Comparison of ENCODE assay signal across 18 cellular contexts in the genomic region with DNA sequence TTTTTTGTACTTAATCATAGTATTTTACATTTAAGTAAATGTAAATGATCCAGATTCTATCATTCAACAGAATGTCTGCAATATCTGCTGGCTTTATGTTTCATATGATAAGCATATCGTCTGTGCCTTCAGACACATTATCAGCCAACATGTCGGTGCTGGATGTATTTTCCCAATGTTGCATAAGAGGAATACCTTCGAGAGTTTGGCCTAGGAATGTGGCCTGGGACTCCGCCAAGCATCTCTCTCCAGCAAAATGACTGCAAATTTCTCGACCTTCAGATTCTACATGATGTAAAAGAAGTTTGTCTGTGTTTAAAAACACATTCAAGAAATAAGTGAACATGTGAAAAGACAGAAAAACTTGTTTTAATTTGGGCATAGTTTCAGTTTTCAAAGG. TPM values are rescaled to one million over a fixed set of nuclear protein-coding genes. Genes with fewer than 3 reads are reported as not detected.
DNase-seq lines count a peak whose midpoint lies in the region; ATAC-seq, FAIRE-seq and TF ChIP-seq lines count a peak whose summit lies in the region.
"Had no signal": no experiment of that assay in that cellular context is flagged by ENCODE, and none has a peak within 500 bp of the region (broad histone marks: within the 10 kb centered on the region; RNA-seq: fewer than 3 reads in every experiment).

No MANE protein-coding gene starts in this region.

- no peak for TF ChIP-seq CTCF in A549 (IDR thresholded peaks at IDR 0.05)
- no peak for TF ChIP-seq CTCF in HFFc6 (IDR thresholded peaks at IDR 0.05)
- no peak for TF ChIP-seq CTCF in astrocyte (IDR thresholded peaks at IDR 0.05; ENCODE audit: insufficient read depth, low read depth, low read length)

- no peak overlapping the region for H3K9ac ChIP-seq in astrocyte (ENCODE audit: low read length)
- H3K9ac ChIP-seq: BLaER1 treated with 17β-estradiol and CSF1 and Interleukin-3, amounts not matched to agents 10 nM and 100 nM had no signal

- H3K27ac Mint-ChIP-seq in HFFc6 (peak overlapping the region; percentile 44), astrocyte (ENCODE audit: unreplicated experiment) (no peak overlapping the region)
- H3K27ac Mint-ChIP-seq: CD8-positive, alpha-beta memory T cell had no signal

- H3K27me3 ChIP-seq in astrocyte (ENCODE audit: insufficient read depth, low read length): no peaks in the 10 kb centered on the region

- in situ Hi-C loops in G401 (cut with HindIII; ENCODE audit: low sequenced_read_pairs): no loop called here

- DNase-seq in A549 (ENCODE audit: low read depth in 1 of 2, low spot score in 1 of 2): no peak
- DNase-seq in HFFc6: no peak
- DNase-seq in astrocyte (ENCODE audit: low read depth): peak; percentile 38
- DNase-seq in iris pigment epithelial cell (ENCODE audit: low read depth): peak; percentile 66
- no peak for DNase-seq in hepatic stellate cell (ENCODE audit: low spot score)
- no peak for DNase-seq in A172 (ENCODE audit: low spot score)
- no peak for DNase-seq in G401 (ENCODE audit: low spot score)
- DNase-seq: CD8-positive, alpha-beta memory T cell; NCI-H1417 treated with DMSO at 0.1 percent for 48 hours; NCI-H1930; NCI-H526; PC-3; SIG-M5 had no signal

- no peak for TF ChIP-seq RAD21 in A549 (conservative IDR thresholded peaks at IDR 0.05 in 1 of 2, IDR thresholded peaks at IDR 0.05 in 1 of 2)

- peaks cover 100% of the 10 kb centered on the region for H3K79me2 ChIP-seq in astrocyte (ENCODE audit: insufficient read depth, low read length)

- no peak for FAIRE-seq in A549 (lab: Jason Lieb, UNC)
- FAIRE-seq in astrocyte (lab: Jason Lieb, UNC): no peak
- FAIRE-seq: D721Med had no signal

- H2AFZ ChIP-seq in astrocyte (ENCODE audit: low read depth, low read length): no peak overlapping the region

- POLR2A ChIA-PET in A549 (lab: Yijun Ruan, JAX): interaction anchor here (1.5 kb wide), 1 partner anchor 25 kb away, joined by 3 read pairs; no protein-coding TSS in a partner anchor

- H3K36me3 ChIP-seq in astrocyte (ENCODE audit: insufficient read depth, low read length): no peaks in the 10 kb centered on the region
- H3K36me3 ChIP-seq: BLaER1 treated with 17β-estradiol and CSF1 and Interleukin-3, amounts not matched to agents 10 nM and 100 nM had no signal

- no peaks in the 10 kb centered on the region for H3K9me3 Mint-ChIP-seq in HFFc6
- no peaks in the 10 kb centered on the region for H3K9me3 Mint-ChIP-seq in astrocyte (ENCODE audit: unreplicated experiment)
- H3K9me3 Mint-ChIP-seq: CD8-positive, alpha-beta memory T cell had no signal

- H4K20me1 ChIP-seq in astrocyte (ENCODE audit: insufficient read depth, low read length): peaks cover 80% of the 10 kb centered on the region
- H4K20me1 ChIP-seq: BLaER1 treated with 17β-estradiol and CSF1 and Interleukin-3, amounts not matched to agents 10 nM and 100 nM had no signal

- peak overlapping the region; percentile 98 for H3K4me3 Mint-ChIP-seq in HFFc6
- H3K4me3 Mint-ChIP-seq in astrocyte (ENCODE audit: unreplicated experiment): no peak overlapping the region
- H3K4me3 Mint-ChIP-seq: CD8-positive, alpha-beta memory T cell had no signal

- TF ChIP-seq EP300 in A549 (IDR thresholded peaks at IDR 0.05): no peak

- peaks cover 7% of the 10 kb centered on the region; the same call in 1 of the 2 replicates for H3K27me3 Mint-ChIP-seq in HFFc6 (ENCODE audit: insufficient read depth)
- no peaks in the 10 kb centered on the region for H3K27me3 Mint-ChIP-seq in astrocyte (ENCODE audit: low read depth, unreplicated experiment)

- H3K9me3 ChIP-seq in A549 (peaks cover 4% of the 10 kb centered on the region; the same call in 1 of the 3 replicates), astrocyte (ENCODE audit: insufficient read depth, low read depth, low read length) (no peaks in the 10 kb centered on the region)
- H3K9me3 ChIP-seq: BLaER1 treated with 17β-estradiol and CSF1 and Interleukin-3, amounts not matched to agents 10 nM and 100 nM had no signal

- H3K4me3 ChIP-seq in A549 (no peak overlapping the region), astrocyte (ENCODE audit: insufficient read depth, low read depth, low read length) (no peak overlapping the region)
- H3K4me3 ChIP-seq: BLaER1 treated with 17β-estradiol and CSF1 and Interleukin-3, amounts not matched to agents 10 nM and 100 nM had no signal

- H3K27ac ChIP-seq in A549 (no peak overlapping the region), astrocyte (ENCODE audit: low read depth, low read length) (no peak overlapping the region)
- H3K27ac ChIP-seq: BLaER1 treated with 17β-estradiol and CSF1 and Interleukin-3, amounts not matched to agents 10 nM and 100 nM; RWPE1 had no signal

- ATAC-seq in A549: no peak
- ATAC-seq in GM19328 (IDR thresholded peaks at IDR 0.05; ENCODE audit: unreplicated experiment): no peak
- ATAC-seq: HCT116, PC-3 had no signal

- no peak for TF ChIP-seq POLR2A in A549 (IDR thresholded peaks at IDR 0.05; ENCODE audit: low read length)

- CTCF ChIA-PET in A549 (lab: Yijun Ruan, JAX): no interaction called here

- WGBS in A549 (ENCODE audit: missing lambda C conversion rate): 61% methylated on average over 5 of the region's 5 CpGs

- H3K36me3 Mint-ChIP-seq in HFFc6 (ENCODE audit: low read depth) (peaks cover 80% of the 10 kb centered on the region), astrocyte (ENCODE audit: low read depth, unreplicated experiment) (no peaks in the 10 kb centered on the region)
- H3K36me3 Mint-ChIP-seq: CD8-positive, alpha-beta memory T cell had no signal

- H3K4me1 ChIP-seq in A549: peaks cover 37% of the 10 kb centered on the region
- H3K4me1 ChIP-seq in astrocyte (ENCODE audit: insufficient read depth, low read length): peaks cover 22% of the 10 kb centered on the region
- H3K4me1 ChIP-seq: BLaER1 treated with 17β-estradiol and CSF1 and Interleukin-3, amounts not matched to agents 10 nM and 100 nM had no signal

- H3K4me1 Mint-ChIP-seq in HFFc6 (ENCODE audit: low read depth) (peaks cover 93% of the 10 kb centered on the region), astrocyte (ENCODE audit: low read depth, unreplicated experiment) (peaks cover 47% of the 10 kb centered on the region)

- H3K4me2 ChIP-seq in A549: peak overlapping the region; percentile 85; the same call in 2 of the 3 replicates
- no peak overlapping the region for H3K4me2 ChIP-seq in astrocyte (ENCODE audit: low read length)
- H3K4me2 ChIP-seq: BLaER1 treated with 17β-estradiol and CSF1 and Interleukin-3, amounts not matched to agents 10 nM and 100 nM had no signal

TF ChIP-seq in A549, 52 proteins besides CTCF, POLR2A, EP300 and RAD21:
- no peak for TF ChIP-seq ZNF302 (CRISPR knock-in tag; IDR thresholded peaks at IDR 0.05)
- TF ChIP-seq JUNB (IDR thresholded peaks at IDR 0.05): no peak
- TF ChIP-seq ZC3H11A (IDR thresholded peaks at IDR 0.05): no peak
- no peak for TF ChIP-seq NR3C1 (IDR thresholded peaks at IDR 0.05)
- no peak for TF ChIP-seq NPAS2 (CRISPR knock-in tag; IDR thresholded peaks at IDR 0.05; ENCODE audit: borderline replicate concordance)
- TF ChIP-seq, protein P1, sequence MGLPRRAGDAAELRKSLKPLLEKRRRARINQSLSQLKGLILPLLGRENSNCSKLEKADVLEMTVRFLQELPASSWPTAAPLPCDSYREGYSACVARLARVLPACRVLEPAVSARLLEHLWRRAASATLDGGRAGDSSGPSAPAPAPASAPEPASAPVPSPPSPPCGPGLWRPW (IDR thresholded peaks at IDR 0.05): no peak
- TF ChIP-seq MYC (IDR thresholded peaks at IDR 0.05; ENCODE audit: borderline replicate concordance, low read length): no peak
- TF ChIP-seq CHD2 (IDR thresholded peaks at IDR 0.05; ENCODE audit: low read length, partially characterized antibody): no peak
- TF ChIP-seq RNF2 (IDR thresholded peaks at IDR 0.05; ENCODE audit: borderline replicate concordance, low read depth): no peak
- no peak for TF ChIP-seq GATA3 (IDR thresholded peaks at IDR 0.05; ENCODE audit: borderline replicate concordance)
- TF ChIP-seq PHF8 (IDR thresholded peaks at IDR 0.05; ENCODE audit: borderline replicate concordance, low read depth): no peak
- no peak for TF ChIP-seq JUN (IDR thresholded peaks at IDR 0.05)
- TF ChIP-seq SREBF2 (IDR thresholded peaks at IDR 0.05): no peak
- TF ChIP-seq EHMT2 (IDR thresholded peaks at IDR 0.05; ENCODE audit: low read depth): no peak
- no peak for TF ChIP-seq KDM1A (IDR thresholded peaks at IDR 0.05; ENCODE audit: low read depth)
- TF ChIP-seq, protein P2, sequence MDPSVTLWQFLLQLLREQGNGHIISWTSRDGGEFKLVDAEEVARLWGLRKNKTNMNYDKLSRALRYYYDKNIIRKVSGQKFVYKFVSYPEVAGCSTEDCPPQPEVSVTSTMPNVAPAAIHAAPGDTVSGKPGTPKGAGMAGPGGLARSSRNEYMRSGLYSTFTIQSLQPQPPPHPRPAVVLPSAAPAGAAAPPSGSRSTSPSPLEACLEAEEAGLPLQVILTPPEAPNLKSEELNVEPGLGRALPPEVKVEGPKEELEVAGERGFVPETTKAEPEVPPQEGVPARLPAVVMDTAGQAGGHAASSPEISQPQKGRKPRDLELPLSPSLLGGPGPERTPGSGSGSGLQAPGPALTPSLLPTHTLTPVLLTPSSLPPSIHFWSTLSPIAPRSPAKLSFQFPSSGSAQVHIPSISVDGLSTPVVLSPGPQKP (IDR thresholded peaks at IDR 0.05; ENCODE audit: low read depth, low read length): no peak

RNA-seq across cellular contexts. Expression of a gene that starts 6.9 kb away (rescaled TPM):
- 25.4 and 33.7 TPM in 2 replicates for polyA plus RNA-seq in A549 (2011; rRNA removed)
- polyA plus RNA-seq in A549 (2012; cell fraction: cytosol; rRNA removed): 11.5 and 13.1 TPM in 2 replicates
- 14.7 and 21.5 TPM in 2 replicates for polyA plus RNA-seq in A549 (2012; cell fraction: nucleus; rRNA removed)
- 15.6 to 18.8 TPM (median 16.4 TPM) in 3 replicates for polyA plus RNA-seq in A549 (2017; fragmentation: RNase III; extraction: RNeasy Plus Mini Kit Qiagen cat#74134 plus additional on column Dnase treatment)
- polyA minus RNA-seq in A549 (2011; rRNA and poly(A)+ RNA removed): 22.4 and 27.3 TPM in 2 replicates
- 10 to 100 TPM; 62.1 to 92.2 (median 90.0) TPM for total RNA-seq in HFFc6 (2021; fragmentation: NEBNext Ultra II Directional; extraction: Animal tissue kit (Norgen Biotek cat#: 25700))
- 24.4 and 27.2 TPM in 2 replicates for total RNA-seq in astrocyte
- total RNA-seq in A172 (2014; rRNA removed; shearing (Covaris generic)): 12.7 and 17.5 TPM in 2 replicates
- total RNA-seq in G401 (2014; rRNA removed; shearing (Covaris generic)): 20.2 and 29.8 TPM in 2 replicates
- total RNA-seq: CD8-positive, alpha-beta memory T cell had no signal
- polyA plus RNA-seq: CD8-positive, alpha-beta memory T cell had no signal

Comparison
In these comparisons a context has a peak if more than half of its experiments do, and no peak if none do; other contexts are left out.
1. DNase-seq: peak in astrocyte (single experiment) and iris pigment epithelial cell (single experiment); none in A549 (0 of 2), HFFc6 (single experiment), hepatic stellate cell (single experiment), A172 (single experiment) and G401 (single experiment).